In genomic region chr7:144164784-144165183, GRCh38 we compare ENCODE assay signal across 35 cellular contexts. TPM values are rescaled to one million over a fixed set of nuclear protein-coding genes. Genes with fewer than 3 reads are reported as not detected.
"Had no signal": no experiment of that assay in that cellular context is flagged by ENCODE, and none has a peak within 500 bp of the region (broad histone marks: within the 10 kb centered on the region; RNA-seq: fewer than 3 reads in every experiment).

No MANE protein-coding gene starts in this region.

- ATAC-seq: activated CD4-positive, alpha-beta T cell treated with anti-CD3 and anti-CD28 coated beads for 36 hours; activated CD4-positive, CD25-positive, alpha-beta regulatory T cell treated with anti-CD3 and anti-CD28 coated beads, Interleukin-2, amount 50 U/mL, for 24 hours; activated CD8-positive, alpha-beta memory T cell treated with anti-CD3 and anti-CD28 coated beads, Interleukin-2, amount 10 ng/mL, durations not matched to agents 7 days and 5 days; activated CD8-positive, alpha-beta T cell treated with anti-CD3 and anti-CD28 coated beads, Interleukin-2, amount 10 ng/mL, durations not matched to agents 7 days and 5 days; activated naive CD8-positive, alpha-beta T cell treated with anti-CD3 and anti-CD28 coated beads, Interleukin-2, amount 50 U/mL, for 24 hours; WTC11 had no signal

- H3K27me3 ChIP-seq: ascending aorta, cardiac muscle cell had no signal

- H3K27ac ChIP-seq: ascending aorta, cardiac muscle cell, WERI-Rb-1 had no signal

- DNase-seq: activated CD4-positive, alpha-beta memory T cell treated with anti-CD3 and anti-CD28 coated beads, Interleukin-2, amount 10 ng/mL, durations not matched to agents 7 days and 5 days; activated CD4-positive, alpha-beta T cell treated with anti-CD3 and anti-CD28 coated beads for 1 hour; activated CD4-positive, alpha-beta T cell treated with anti-CD3 and anti-CD28 coated beads for 36 hours; activated CD4-positive, alpha-beta T cell treated with anti-CD3 and anti-CD28 coated beads for 48 hours; activated CD4-positive, alpha-beta T cell treated with anti-CD3 and anti-CD28 coated beads, Interleukin-2, amount 10 ng/mL, durations not matched to agents 7 days and 5 days; activated CD4-positive, alpha-beta T cell treated with anti-CD3 and anti-CD28 coated beads, Interleukin-2, amount 50 U/mL, for 48 hours; activated CD4-positive, CD25-positive, alpha-beta regulatory T cell; activated CD8-positive, alpha-beta memory T cell treated with anti-CD3 and anti-CD28 coated beads for 24 hours; activated CD8-positive, alpha-beta memory T cell treated with anti-CD3 and anti-CD28 coated beads, Interleukin-2, amount 10 ng/mL, durations not matched to agents 7 days and 5 days; activated CD8-positive, alpha-beta memory T cell treated with anti-CD3 and anti-CD28 coated beads, Interleukin-2, amount 50 U/mL, for 48 hours; activated CD8-positive, alpha-beta T cell treated with anti-CD3 and anti-CD28 coated beads, Interleukin-2, amount 10 ng/mL, durations not matched to agents 7 days and 5 days; activated effector memory CD4-positive, alpha-beta T cell treated with Interleukin-2 at 50 U/mL for 16 hours; activated gamma-delta T cell; activated naive CD4-positive, alpha-beta T cell treated with anti-CD3 and anti-CD28 coated beads, Interleukin-2, amount 10 ng/mL, durations not matched to agents 7 days and 5 days; activated naive CD4-positive, alpha-beta T cell treated with Interleukin-2 at 50 U/mL for 16 hours; activated naive CD8-positive, alpha-beta T cell treated with anti-CD3 and anti-CD28 coated beads, Interleukin-2, amount 10 ng/mL, durations not matched to agents 7 days and 5 days; activated naive CD8-positive, alpha-beta T cell treated with anti-CD3 and anti-CD28 coated beads, Interleukin-2, amount 50 U/mL, for 24 hours; activated T-cell treated with anti-CD3 and anti-CD28 coated beads, Interleukin-2, amount 50 U/mL, for 24 hours; activated T-cell treated with anti-CD3 and anti-CD28 coated beads, Interleukin-2, amount 50 U/mL, for 48 hours; amygdala; anterior cingulate cortex; central memory CD4-positive, alpha-beta T cell; T-helper 1 cell; T-helper 2 cell; T-helper 9 cell; WERI-Rb-1 had no signal

- H3K9me3 ChIP-seq: ascending aorta had no signal

- H3K4me3 ChIP-seq: ascending aorta, cardiac muscle cell had no signal

- FAIRE-seq: bronchial epithelial cell, TTC549 had no signal

- H3K36me3 ChIP-seq: ascending aorta, cardiac muscle cell, WERI-Rb-1 had no signal

- H3K4me1 ChIP-seq: ascending aorta had no signal

RNA-seq across cellular contexts. Expression of gene CTAGE4, which starts 18.5 kb away (rescaled TPM):
- total RNA-seq: ascending aorta, cardiac muscle cell had no signal
- polyA plus RNA-seq: cardiac muscle cell had no signal

RNA-seq across cellular contexts. Expression of gene OR2A14, which starts 41.8 kb away (rescaled TPM):
- total RNA-seq: activated CD4-positive, alpha-beta memory T cell treated with anti-CD3 and anti-CD28 coated beads, Interleukin-2, amount 10 ng/mL, durations not matched to agents 7 days and 5 days; activated CD4-positive, alpha-beta T cell treated with anti-CD3 and anti-CD28 coated beads for 36 hours; activated CD4-positive, alpha-beta T cell treated with anti-CD3 and anti-CD28 coated beads, Interleukin-2, amount 10 ng/mL, durations not matched to agents 7 days and 5 days; activated CD8-positive, alpha-beta memory T cell treated with anti-CD3 and anti-CD28 coated beads, Interleukin-2, amount 10 ng/mL, durations not matched to agents 7 days and 5 days; activated CD8-positive, alpha-beta T cell treated with anti-CD3 and anti-CD28 coated beads, Interleukin-2, amount 10 ng/mL, durations not matched to agents 7 days and 5 days; activated naive CD8-positive, alpha-beta T cell treated with anti-CD3 and anti-CD28 coated beads, Interleukin-2, amount 10 ng/mL, durations not matched to agents 7 days and 5 days; activated T-helper 2 cell treated with anti-CD3 and anti-CD28 coated beads, Interferon-gamma antibody, Interleukin-2, Interleukin-4, amounts not matched to agents 10 μg/mL and 5 μg/mL and 100 μg/mL, durations not matched to agents 14 hours and 24 hours and 36 hours; ascending aorta; bronchial epithelial cell; cardiac muscle cell; cerebellum; WTC11 had no signal
- polyA plus RNA-seq: adipose tissue, cardiac muscle cell had no signal

RNA-seq across cellular contexts. Expression of gene OR2A2, which starts 55.4 kb away (rescaled TPM):
- total RNA-seq: activated CD4-positive, alpha-beta memory T cell treated with anti-CD3 and anti-CD28 coated beads, Interleukin-2, amount 10 ng/mL, durations not matched to agents 7 days and 5 days; activated CD4-positive, alpha-beta T cell treated with anti-CD3 and anti-CD28 coated beads for 36 hours; activated CD4-positive, alpha-beta T cell treated with anti-CD3 and anti-CD28 coated beads, Interleukin-2, amount 10 ng/mL, durations not matched to agents 7 days and 5 days; activated CD8-positive, alpha-beta memory T cell treated with anti-CD3 and anti-CD28 coated beads, Interleukin-2, amount 10 ng/mL, durations not matched to agents 7 days and 5 days; activated CD8-positive, alpha-beta T cell treated with anti-CD3 and anti-CD28 coated beads, Interleukin-2, amount 10 ng/mL, durations not matched to agents 7 days and 5 days; activated naive CD8-positive, alpha-beta T cell treated with anti-CD3 and anti-CD28 coated beads, Interleukin-2, amount 10 ng/mL, durations not matched to agents 7 days and 5 days; activated T-helper 2 cell treated with anti-CD3 and anti-CD28 coated beads, Interferon-gamma antibody, Interleukin-2, Interleukin-4, amounts not matched to agents 10 μg/mL and 5 μg/mL and 100 μg/mL, durations not matched to agents 14 hours and 24 hours and 36 hours; ascending aorta; bronchial epithelial cell; cardiac muscle cell; cerebellum; WTC11 had no signal
- polyA plus RNA-seq: adipose tissue, cardiac muscle cell had no signal
